Comparison of ENCODE assay signal across 9 cellular contexts in the genomic region with DNA sequence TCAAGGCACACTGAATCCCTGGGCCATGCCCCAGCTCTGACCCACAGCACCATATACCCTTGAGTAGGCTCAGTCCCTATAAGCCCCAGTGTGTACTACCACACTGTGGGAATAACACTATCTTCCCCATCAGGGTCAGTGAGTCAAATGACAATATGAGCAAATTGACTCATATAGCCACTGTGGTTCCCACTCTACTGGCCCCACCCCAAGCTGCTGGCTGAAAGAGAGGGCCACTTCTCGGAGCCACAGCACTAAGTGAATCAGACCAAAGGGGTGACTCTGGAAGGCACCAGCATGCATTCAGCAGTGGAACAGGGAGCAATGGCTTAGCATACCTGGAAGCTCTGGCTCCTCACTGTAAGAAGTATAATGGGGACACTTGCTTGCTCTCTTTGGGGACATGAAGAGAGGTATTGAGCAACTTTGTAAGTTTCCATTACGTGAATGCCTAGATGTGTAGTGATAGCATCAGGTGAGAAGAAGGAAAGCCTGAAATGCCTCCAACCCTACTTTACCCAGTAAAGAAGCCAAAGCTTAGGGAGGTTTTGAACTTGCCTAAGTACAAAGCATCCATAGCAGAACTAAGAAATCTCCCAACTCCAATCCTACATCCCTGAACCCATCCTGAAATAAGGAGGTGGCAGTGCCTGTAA. TPM values are rescaled to one million over a fixed set of nuclear protein-coding genes. Genes with fewer than 3 reads are reported as not detected.
DNase-seq lines count a peak whose midpoint lies in the region; ATAC-seq and FAIRE-seq lines count a peak whose summit lies in the region.
"Had no signal": no experiment of that assay in that cellular context is flagged by ENCODE, and none has a peak within 500 bp of the region (broad histone marks: within the 10 kb centered on the region; RNA-seq: fewer than 3 reads in every experiment).

No MANE protein-coding gene starts in this region.

- FAIRE-seq in frontal cortex (lab: Jason Lieb, UNC) = no peak
- FAIRE-seq: GM18507 had no signal

- H3K27me3 ChIP-seq in HUES48 (ENCODE audit: control insufficient read depth, insufficient read depth, low read length) (no peaks in the 10 kb centered on the region), trophoblast cell (ENCODE audit: insufficient read depth, low read length) (no peaks in the 10 kb centered on the region)

- no CpG with 5 or more reads among the region's 2 CpGs for WGBS in trophoblast cell (ENCODE audit: extremely low coverage, insufficient coverage, insufficient read length)

- H3K9me3 ChIP-seq in HUES48 (ENCODE audit: control insufficient read depth, insufficient read depth, low read length) = no peaks in the 10 kb centered on the region
- H3K9me3 ChIP-seq in trophoblast cell (ENCODE audit: insufficient read depth, low read depth, low read length) = no peaks in the 10 kb centered on the region

- no peak overlapping the region for H4K12ac ChIP-seq in trophoblast cell (ENCODE audit: low read depth, low read length)

- H2AFZ ChIP-seq in trophoblast cell (ENCODE audit: insufficient read depth, low read length, poor library complexity) = no peak overlapping the region

- H4K8ac ChIP-seq in trophoblast cell (ENCODE audit: low read depth, low read length) = peak overlapping the region; percentile 57

- H3K4me2 ChIP-seq in trophoblast cell (ENCODE audit: low read length) = peak overlapping the region; percentile 16

- H3K27ac ChIP-seq in HUES48 (ENCODE audit: low read depth, low read length) = peak overlapping the region; percentile 49
- H3K27ac ChIP-seq in trophoblast cell (ENCODE audit: low read depth, low read length) = peak overlapping the region; percentile 78

- peak overlapping the region; percentile 86 for H3K18ac ChIP-seq in trophoblast cell (ENCODE audit: low read length)

- H3K79me1 ChIP-seq in trophoblast cell (ENCODE audit: low read length) = peaks cover 31% of the 10 kb centered on the region

- no peak overlapping the region for H3K23ac ChIP-seq in trophoblast cell (ENCODE audit: low read length)

- peaks cover 6% of the 10 kb centered on the region for H3K79me2 ChIP-seq in trophoblast cell (ENCODE audit: control insufficient read depth, insufficient read depth, low read length, poor library complexity)

- peak overlapping the region; percentile 86 for H2BK12ac ChIP-seq in trophoblast cell (ENCODE audit: low read length)

- H2BK120ac ChIP-seq in trophoblast cell (ENCODE audit: insufficient read depth, low read length, poor library complexity) = peak overlapping the region; percentile 65

- H3K4me1 ChIP-seq in HUES48 (ENCODE audit: control insufficient read depth, insufficient read depth, low read length) (peaks cover 4% of the 10 kb centered on the region; the same call in 1 of the 2 replicates), trophoblast cell (ENCODE audit: control insufficient read depth in 1 of 2, insufficient read depth in 2 of 2, low read length in 2 of 2) (peaks cover 27 to 38% of the 10 kb centered on the region in 2 experiments)

- H3K9ac ChIP-seq in HUES48 (ENCODE audit: low read depth, low read length) (no peak overlapping the region), trophoblast cell (ENCODE audit: low read length) (no peak overlapping the region)

- H3K36me3 ChIP-seq in HUES48 (ENCODE audit: control insufficient read depth, insufficient read depth, low read length) (peaks cover 26% of the 10 kb centered on the region), trophoblast cell (ENCODE audit: control insufficient read depth in 1 of 2, insufficient read depth in 2 of 2, low read length in 2 of 2) (peaks cover 8 to 10% of the 10 kb centered on the region in 2 experiments)

- peak overlapping the region; percentile 30 for H3K4ac ChIP-seq in trophoblast cell (ENCODE audit: low read depth, low read length)

- peak overlapping the region; percentile 72 for H3K14ac ChIP-seq in trophoblast cell (ENCODE audit: low read length)

- peak; percentile 71 for ATAC-seq in GM21381 (IDR thresholded peaks at IDR 0.05; ENCODE audit: unreplicated experiment)

- peak overlapping the region; percentile 93 for H4K91ac ChIP-seq in trophoblast cell (ENCODE audit: low read depth, low read length)

- peak overlapping the region; percentile 86 for H2BK5ac ChIP-seq in trophoblast cell (ENCODE audit: low read depth, low read length, poor library complexity)

- DNase-seq in CD1c-positive myeloid dendritic cell (ENCODE audit: extremely low spot score) (peak; percentile 81), dermis blood vessel endothelial cell (peak; percentile 57), trophoblast cell (peak; percentile 87), frontal cortex (ENCODE audit: low spot score in 2 of 2) (no peak), NCI-H1436 treated with DMSO at 0.1 percent for 48 hours (lab: John Stamatoyannopoulos, UW) (no peak), medulla oblongata (ENCODE audit: extremely low spot score) (no peak)

- no peak overlapping the region for H3K4me3 ChIP-seq in HUES48 (ENCODE audit: low read depth, low read length)
- no peak overlapping the region for H3K4me3 ChIP-seq in trophoblast cell (ENCODE audit: low read depth, low read length)

- peak overlapping the region; percentile 16 for H2AK5ac ChIP-seq in trophoblast cell (ENCODE audit: low read length)

RNA-seq across cellular contexts. Expression of a gene that starts 13.5 kb away (rescaled TPM):
- total RNA-seq in dermis blood vessel endothelial cell (931 and 1,060 TPM in 2 replicates), frontal cortex (31.4 TPM)
- 205 and 208 TPM in 2 replicates for polyA plus RNA-seq in trophoblast cell (2013)

RNA-seq across cellular contexts. Expression of a gene that starts 22.1 kb away (rescaled TPM):
- total RNA-seq in dermis blood vessel endothelial cell = not detected in 2 replicates
- 0.11 and 0.12 TPM in 2 replicates for polyA plus RNA-seq in trophoblast cell (2013)
- not detected for total RNA-seq in frontal cortex

RNA-seq across cellular contexts. Expression of a gene that starts 51.6 kb away (rescaled TPM):
- total RNA-seq in dermis blood vessel endothelial cell (50.5 and 56.8 TPM in 2 replicates), frontal cortex (90.9 TPM)
- 22.2 and 22.5 TPM in 2 replicates for polyA plus RNA-seq in trophoblast cell (2013)

Comparison
In these comparisons a context has a peak if more than half of its experiments do, and no peak if none do; other contexts are left out.
1. DNase-seq: peak in CD1c-positive myeloid dendritic cell (single experiment), dermis blood vessel endothelial cell (single experiment) and trophoblast cell (2 of 2); none in frontal cortex (0 of 2), NCI-H1436 treated with DMSO at 0.1 percent for 48 hours (single experiment) and medulla oblongata (single experiment).
2. RNA of a gene that starts 13.5 kb away (total RNA-seq): 931 to 1,060 TPM in dermis blood vessel endothelial cell; 31.4 TPM in frontal cortex (single experiment); every median in the first group is over 10 times any median in the second.